23 cellular contexts compared by ENCODE assay signal in genomic region chr14:32667287-32667686, GRCh38.
A peak's percentile ranks its signal among the peaks of the same experiment; 100 is the strongest.
DNase-seq lines count a peak whose midpoint lies in the region; ATAC-seq, FAIRE-seq and TF ChIP-seq lines count a peak whose summit lies in the region.
"Had no signal": no experiment of that assay in that cellular context is flagged by ENCODE, and none has a peak within 500 bp of the region (broad histone marks: within the 10 kb centered on the region; RNA-seq: fewer than 3 reads in every experiment).

No MANE protein-coding gene starts in this region.

- H3K4me2 ChIP-seq in HepG2 (ENCODE audit: low read depth, low read length) (no peak overlapping the region), astrocyte (ENCODE audit: low read length) (no peak overlapping the region)
- H3K4me2 ChIP-seq: BLaER1 treated with 17β-estradiol and CSF1 and Interleukin-3, amounts not matched to agents 10 nM and 100 nM had no signal

- peaks cover 6% of the 10 kb centered on the region for H3K4me1 Mint-ChIP-seq in astrocyte (ENCODE audit: low read depth, unreplicated experiment)
- H3K4me1 Mint-ChIP-seq: CD14-positive monocyte; CD8-positive, alpha-beta memory T cell had no signal

- TF ChIP-seq EP300 in HepG2 (IDR thresholded peaks at IDR 0.05; ENCODE audit: low read depth in 2 of 2, low read length in 2 of 2), result no peak
- no peak for TF ChIP-seq EP300 in HepG2 (CRISPR knock-in tag; IDR thresholded peaks at IDR 0.05; ENCODE audit: borderline replicate concordance)

- H3K4me1 ChIP-seq in HepG2 (ENCODE audit: insufficient read depth, low read length), result no peaks in the 10 kb centered on the region
- H3K4me1 ChIP-seq in right lobe of liver, result no peaks in the 10 kb centered on the region
- H3K4me1 ChIP-seq in astrocyte (ENCODE audit: insufficient read depth, low read length), result no peaks in the 10 kb centered on the region
- H3K4me1 ChIP-seq: BE2C; BLaER1 treated with 17β-estradiol and CSF1 and Interleukin-3, amounts not matched to agents 10 nM and 100 nM had no signal

- H3K9ac ChIP-seq in HepG2 (ENCODE audit: insufficient read depth, low read depth, low read length) (no peak overlapping the region), astrocyte (ENCODE audit: low read length) (no peak overlapping the region)
- H3K9ac ChIP-seq: BLaER1 treated with 17β-estradiol and CSF1 and Interleukin-3, amounts not matched to agents 10 nM and 100 nM; GM23248 had no signal

- no peaks in the 10 kb centered on the region for H3K36me3 Mint-ChIP-seq in astrocyte (ENCODE audit: low read depth, unreplicated experiment)
- H3K36me3 Mint-ChIP-seq: CD14-positive monocyte; CD8-positive, alpha-beta memory T cell had no signal

- H3K9me3 Mint-ChIP-seq in astrocyte (ENCODE audit: unreplicated experiment), result no peaks in the 10 kb centered on the region

- H3K4me3 ChIP-seq in HepG2 (replicated peaks in 1 of 3; ENCODE audit: insufficient read depth in 1 of 3, low read depth in 2 of 3, low read length in 3 of 3) (no peak overlapping the region), right lobe of liver (no peak overlapping the region), astrocyte (ENCODE audit: insufficient read depth, low read depth, low read length) (no peak overlapping the region)
- H3K4me3 ChIP-seq: BLaER1 treated with 17β-estradiol and CSF1 and Interleukin-3, amounts not matched to agents 10 nM and 100 nM; GM23248 had no signal

- H3K9me3 ChIP-seq in HepG2 (ENCODE audit: low read length) (peaks cover 20% of the 10 kb centered on the region), right lobe of liver (no peaks in the 10 kb centered on the region), astrocyte (ENCODE audit: insufficient read depth, low read depth, low read length) (no peaks in the 10 kb centered on the region)
- H3K9me3 ChIP-seq: BE2C; BLaER1 treated with 17β-estradiol and CSF1 and Interleukin-3, amounts not matched to agents 10 nM and 100 nM had no signal

- H3K36me3 ChIP-seq in HepG2 (replicated peaks in 1 of 2; ENCODE audit: control insufficient read depth in 1 of 2, insufficient read depth in 2 of 2, low read length in 2 of 2) (no peaks in the 10 kb centered on the region), right lobe of liver (no peaks in the 10 kb centered on the region), astrocyte (ENCODE audit: insufficient read depth, low read length) (no peaks in the 10 kb centered on the region)
- H3K36me3 ChIP-seq: BE2C; BLaER1 treated with 17β-estradiol and CSF1 and Interleukin-3, amounts not matched to agents 10 nM and 100 nM had no signal

- no peak for TF ChIP-seq POLR2A in HepG2 (IDR thresholded peaks at IDR 0.05; ENCODE audit: insufficient read depth in 1 of 2, low read depth in 2 of 2, low read length in 2 of 2)
- TF ChIP-seq POLR2A in right lobe of liver (IDR thresholded peaks at IDR 0.05), result no peak

- TF ChIP-seq CTCF in HepG2 (CRISPR knock-in tag; IDR thresholded peaks at IDR 0.05), result no peak
- no peak for TF ChIP-seq CTCF in right lobe of liver (IDR thresholded peaks at IDR 0.05)
- TF ChIP-seq CTCF in astrocyte (IDR thresholded peaks at IDR 0.05; ENCODE audit: insufficient read depth, low read depth, low read length), result no peak

- H3K4me3 Mint-ChIP-seq in astrocyte (ENCODE audit: unreplicated experiment), result no peak overlapping the region
- H3K4me3 Mint-ChIP-seq: CD14-positive monocyte; CD4-positive, alpha-beta T cell; CD8-positive, alpha-beta memory T cell had no signal

- H4K20me1 ChIP-seq in HepG2 (ENCODE audit: insufficient read depth, low read length), result no peaks in the 10 kb centered on the region
- no peaks in the 10 kb centered on the region for H4K20me1 ChIP-seq in astrocyte (ENCODE audit: insufficient read depth, low read length)
- H4K20me1 ChIP-seq: BLaER1 treated with 17β-estradiol and CSF1 and Interleukin-3, amounts not matched to agents 10 nM and 100 nM had no signal

- no peak overlapping the region for H2AFZ ChIP-seq in HepG2 (ENCODE audit: low read length)
- no peak overlapping the region for H2AFZ ChIP-seq in astrocyte (ENCODE audit: low read depth, low read length)
- H2AFZ ChIP-seq: GM23248 had no signal

- H3K27me3 ChIP-seq in HepG2 (ENCODE audit: control insufficient read depth in 1 of 2, insufficient read depth in 2 of 2, low read length in 2 of 2) (no peaks in the 10 kb centered on the region), right lobe of liver (no peaks in the 10 kb centered on the region), astrocyte (ENCODE audit: insufficient read depth, low read length) (no peaks in the 10 kb centered on the region)
- H3K27me3 ChIP-seq: BE2C; BLaER1 treated with 17β-estradiol and CSF1 and Interleukin-3, amounts not matched to agents 10 nM and 100 nM had no signal

- FAIRE-seq in HepG2 (lab: Jason Lieb, UNC) (no peak), astrocyte (lab: Jason Lieb, UNC) (peak; percentile 23)
- FAIRE-seq: D721Med, GM12891, H1 had no signal

- H3K27ac ChIP-seq in HepG2 (ENCODE audit: extremely low read length, insufficient read depth, low read length), result no peak overlapping the region
- no peak overlapping the region for H3K27ac ChIP-seq in right lobe of liver
- H3K27ac ChIP-seq in astrocyte (ENCODE audit: low read depth, low read length), result no peak overlapping the region
- H3K27ac ChIP-seq: BLaER1 treated with 17β-estradiol and CSF1 and Interleukin-3, amounts not matched to agents 10 nM and 100 nM; GM23248 had no signal

- POLR2A ChIA-PET in HepG2 (lab: Yijun Ruan, JAX), result no interaction called here
- POLR2A ChIA-PET in HEK293T (lab: Yijun Ruan, JAX), result no interaction called here

- in situ Hi-C loops in HepG2 (cut with HindIII; ENCODE audit: extremely low pct_ligation_motif_present, low pct_unique_long_range_greater_than_20kb), result no loop called here

- ATAC-seq in HepG2 (no peak), right lobe of liver (no peak), HG03280 (IDR thresholded peaks at IDR 0.05; ENCODE audit: unreplicated experiment) (no peak), GM21825 (IDR thresholded peaks at IDR 0.05; ENCODE audit: unreplicated experiment) (no peak)

- H3K79me2 ChIP-seq in HepG2 (ENCODE audit: insufficient read depth, low read length) (no peaks in the 10 kb centered on the region), astrocyte (ENCODE audit: insufficient read depth, low read length) (no peaks in the 10 kb centered on the region)

- H3K27me3 Mint-ChIP-seq in astrocyte (ENCODE audit: low read depth, unreplicated experiment), result no peaks in the 10 kb centered on the region
- H3K27me3 Mint-ChIP-seq: CD4-positive, alpha-beta T cell had no signal

- CTCF ChIA-PET in HepG2 (lab: Yijun Ruan, JAX; ENCODE audit: low intra/inter-chr PET ratio, low total read pairs), result no interaction called here
- CTCF ChIA-PET in HEK293T (lab: Yijun Ruan, JAX), result no interaction called here

- intact Hi-C loops in HepG2 (cut with micrococcal nuclease; ENCODE audit: unreplicated experiment) (no loop called here), right lobe of liver (cut with DNase I) (no loop called here)

- 29% methylated on average over 2 of the region's 2 CpGs for WGBS in HepG2 (ENCODE audit: low lambda C conversion rate)
- 87% methylated on average over 2 of the region's 2 CpGs for WGBS in right lobe of liver (ENCODE audit: insufficient coverage, low coverage, low lambda C conversion rate, missing lambda C conversion rate)

- no peak for TF ChIP-seq RAD21 in HepG2 (CRISPR knock-in tag; IDR thresholded peaks at IDR 0.05)

- no TSS peak for BruUV-seq in HepG2 (replicated peaks; lab: Mats Ljungman, UMichigan)

- no peak for DNase-seq in HepG2 (ENCODE audit: low spot score)
- DNase-seq in right lobe of liver, result no peak
- DNase-seq in HEK293T (ENCODE audit: extremely low spot score), result no peak
- DNase-seq in astrocyte (ENCODE audit: low read depth), result no peak
- no peak for DNase-seq in DMS79 (lab: John Stamatoyannopoulos, UW)
- DNase-seq: ACHN; AML-193; BE2C; CD4-positive, alpha-beta T cell; CD8-positive, alpha-beta memory T cell; DMS 273 treated with DMSO at 0.1 percent for 48 hours; DMS79 treated with DMSO at 0.1 percent for 48 hours; GF-D8; GM23248; H7; HCEC 1CT had no signal

- H3K27ac Mint-ChIP-seq in astrocyte (ENCODE audit: unreplicated experiment), result no peak overlapping the region
- H3K27ac Mint-ChIP-seq: CD14-positive monocyte; CD4-positive, alpha-beta T cell; CD8-positive, alpha-beta memory T cell had no signal

TF ChIP-seq in HepG2, 621 proteins besides CTCF, POLR2A, EP300 and RAD21:
- TF ChIP-seq MAFF (IDR thresholded peaks at IDR 0.05; ENCODE audit: low read depth, low read length), result peak; percentile 58; the same call in 1 of the 2 replicates
- TF ChIP-seq MAFK (conservative IDR thresholded peaks at IDR 0.05 in 1 of 2, IDR thresholded peaks at IDR 0.05 in 1 of 2; ENCODE audit: low read length in 2 of 2), result peak; percentile 61 to 83; a peak in 3 of 4 replicates
- TF ChIP-seq ZBTB46 (CRISPR knock-in tag; IDR thresholded peaks at IDR 0.05; ENCODE audit: borderline replicate concordance), result no peak

TF ChIP-seq in HEK293T, 16 proteins besides CTCF, POLR2A, EP300 and RAD21:
- TF ChIP-seq NFRKB (IDR thresholded peaks at IDR 0.05), result no peak
- TF ChIP-seq FOXK2 (IDR thresholded peaks at IDR 0.05), result no peak
- no peak for TF ChIP-seq ZNF384 (IDR thresholded peaks at IDR 0.05)
- TF ChIP-seq PKNOX1 (IDR thresholded peaks at IDR 0.05), result peak; percentile 54
TF ChIP-seq in HEK293T: peak in this region for 1.
